In the genomic region with DNA sequence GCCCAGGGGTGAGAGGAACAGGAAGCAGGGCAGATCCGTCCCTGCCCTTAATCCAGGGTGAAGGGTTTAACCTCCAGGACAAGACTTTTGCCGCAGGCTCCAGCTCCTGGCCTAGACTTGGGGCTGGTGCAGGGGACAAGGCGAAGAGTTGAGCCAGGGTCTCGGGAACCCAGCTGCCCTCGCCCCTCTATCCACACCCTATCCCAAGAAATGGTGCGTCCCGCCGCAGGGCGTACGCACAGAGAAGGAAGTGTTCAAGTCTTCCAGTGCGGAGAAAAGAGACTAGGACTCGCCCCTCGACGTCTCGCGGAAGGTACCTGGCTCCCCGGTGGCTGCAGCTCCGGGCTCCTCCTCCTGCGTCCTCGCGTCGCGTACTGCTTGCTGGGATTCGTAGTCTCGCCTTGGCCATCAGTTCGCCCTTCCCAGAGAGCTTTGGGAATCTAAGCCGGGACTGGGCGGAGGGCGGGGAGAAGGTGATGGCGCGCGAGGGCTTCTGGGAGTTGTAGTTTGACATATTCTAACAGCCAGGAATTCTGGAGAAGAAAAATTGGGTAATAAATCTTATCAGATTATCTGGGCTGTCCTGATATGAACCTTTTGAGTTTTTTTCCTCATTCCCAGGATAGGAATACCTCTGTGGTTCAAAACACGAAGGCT, we compare ENCODE assay signal across 1 cellular context.
TF ChIP-seq lines count a peak whose summit lies in the region.

Gene ZMAT5 (minus strand): TSS at position 376 of the 657 bp plus-strand sequence. CDS start 18,463 bp downstream, outside the sequence.

TF ChIP-seq in HepG2, 621 proteins besides CTCF, POLR2A, EP300 and RAD21 (continued from another document and continues in another):
- TF ChIP-seq ZNF512B (CRISPR knock-in tag; IDR thresholded peaks at IDR 0.05; ENCODE audit: borderline replicate concordance), result no peak
- peak; percentile 27; the same call in 1 of the 2 replicates for TF ChIP-seq HOXA5 (CRISPR knock-in tag; IDR thresholded peaks at IDR 0.05)
- TF ChIP-seq ZNF646 (CRISPR knock-in tag; IDR thresholded peaks at IDR 0.05), result no peak
- no peak for TF ChIP-seq ZNF34 (CRISPR knock-in tag; IDR thresholded peaks at IDR 0.05; ENCODE audit: borderline replicate concordance)
- TF ChIP-seq, protein P1, sequence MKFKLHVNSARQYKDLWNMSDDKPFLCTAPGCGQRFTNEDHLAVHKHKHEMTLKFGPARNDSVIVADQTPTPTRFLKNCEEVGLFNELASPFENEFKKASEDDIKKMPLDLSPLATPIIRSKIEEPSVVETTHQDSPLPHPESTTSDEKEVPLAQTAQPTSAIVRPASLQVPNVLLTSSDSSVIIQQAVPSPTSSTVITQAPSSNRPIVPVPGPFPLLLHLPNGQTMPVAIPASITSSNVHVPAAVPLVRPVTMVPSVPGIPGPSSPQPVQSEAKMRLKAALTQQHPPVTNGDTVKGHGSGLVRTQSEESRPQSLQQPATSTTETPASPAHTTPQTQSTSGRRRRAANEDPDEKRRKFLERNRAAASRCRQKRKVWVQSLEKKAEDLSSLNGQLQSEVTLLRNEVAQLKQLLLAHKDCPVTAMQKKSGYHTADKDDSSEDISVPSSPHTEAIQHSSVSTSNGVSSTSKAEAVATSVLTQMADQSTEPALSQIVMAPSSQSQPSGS (CRISPR knock-in tag; IDR thresholded peaks at IDR 0.05), result no peak
- TF ChIP-seq, protein P2, sequence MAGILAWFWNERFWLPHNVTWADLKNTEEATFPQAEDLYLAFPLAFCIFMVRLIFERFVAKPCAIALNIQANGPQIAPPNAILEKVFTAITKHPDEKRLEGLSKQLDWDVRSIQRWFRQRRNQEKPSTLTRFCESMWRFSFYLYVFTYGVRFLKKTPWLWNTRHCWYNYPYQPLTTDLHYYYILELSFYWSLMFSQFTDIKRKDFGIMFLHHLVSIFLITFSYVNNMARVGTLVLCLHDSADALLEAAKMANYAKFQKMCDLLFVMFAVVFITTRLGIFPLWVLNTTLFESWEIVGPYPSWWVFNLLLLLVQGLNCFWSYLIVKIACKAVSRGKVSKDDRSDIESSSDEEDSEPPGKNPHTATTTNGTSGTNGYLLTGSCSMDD (CRISPR knock-in tag; IDR thresholded peaks at IDR 0.05), result no peak
- peak; percentile 68 for TF ChIP-seq CREB1 (IDR thresholded peaks at IDR 0.05)
- TF ChIP-seq CREB1 (CRISPR knock-in tag; IDR thresholded peaks at IDR 0.05), result peak; percentile 92
- no peak for TF ChIP-seq MAFG (CRISPR knock-in tag; IDR thresholded peaks at IDR 0.05)
- no peak for TF ChIP-seq ZFP90 (CRISPR knock-in tag; IDR thresholded peaks at IDR 0.05; ENCODE audit: borderline replicate concordance)
- peak; percentile 86 for TF ChIP-seq ZNF781 (CRISPR knock-in tag; IDR thresholded peaks at IDR 0.05; ENCODE audit: borderline replicate concordance, not compliant biosample characterization)
- TF ChIP-seq JUNB (CRISPR knock-in tag; IDR thresholded peaks at IDR 0.05; ENCODE audit: borderline replicate concordance), result no peak
- TF ChIP-seq FOXA3 (CRISPR knock-in tag; IDR thresholded peaks at IDR 0.05), result peak; percentile 38; the same call in 1 of the 2 replicates
- no peak for TF ChIP-seq ZNF468 (CRISPR knock-in tag; IDR thresholded peaks at IDR 0.05)
- TF ChIP-seq ZNF205 (CRISPR knock-in tag; IDR thresholded peaks at IDR 0.05), result no peak
- TF ChIP-seq ZNF317 (CRISPR knock-in tag; IDR thresholded peaks at IDR 0.05), result peak; percentile 80
- TF ChIP-seq NR3C1 (CRISPR knock-in tag; IDR thresholded peaks at IDR 0.05), result no peak
- no peak for TF ChIP-seq NFE2 (CRISPR knock-in tag; IDR thresholded peaks at IDR 0.05)
- peak; percentile 40; the same call in 1 of the 2 replicates for TF ChIP-seq ZNF607 (CRISPR knock-in tag; IDR thresholded peaks at IDR 0.05; ENCODE audit: borderline replicate concordance)
- TF ChIP-seq ZNF563 (CRISPR knock-in tag; IDR thresholded peaks at IDR 0.05), result 0 out of 2 replicates have a peak, but pooled peaks have one; percentile 32
- peak; percentile 96 for TF ChIP-seq NR2C2 (CRISPR knock-in tag; IDR thresholded peaks at IDR 0.05; ENCODE audit: borderline replicate concordance)
- TF ChIP-seq CCDC6 (CRISPR knock-in tag; IDR thresholded peaks at IDR 0.05), result 0 out of 2 replicates have a peak, but pooled peaks have one; percentile 54
- TF ChIP-seq PHF20 (CRISPR knock-in tag; IDR thresholded peaks at IDR 0.05), result no peak; the same call in 1 of the 2 replicates
- TF ChIP-seq SP140L (CRISPR knock-in tag; IDR thresholded peaks at IDR 0.05; ENCODE audit: borderline replicate concordance), result no peak
- TF ChIP-seq KLF13 (CRISPR knock-in tag; IDR thresholded peaks at IDR 0.05), result 0 out of 2 replicates have a peak, but pooled peaks have one; percentile 14
- no peak for TF ChIP-seq CCAR2 (optimal IDR thresholded peaks at IDR 0.05; ENCODE audit: low read depth, low read length)
- TF ChIP-seq HNF4G (IDR thresholded peaks at IDR 0.05; ENCODE audit: borderline replicate concordance, low read depth, low read length), result no peak
- 0 out of 2 replicates have a peak, but pooled peaks have one; percentile 11 for TF ChIP-seq HNF4G (CRISPR knock-in tag; IDR thresholded peaks at IDR 0.05; ENCODE audit: borderline replicate concordance, low read depth)
- TF ChIP-seq ARID5B (CRISPR knock-in tag; IDR thresholded peaks at IDR 0.05), result peak; percentile 18; the same call in 1 of the 2 replicates
- TF ChIP-seq ZNF749 (CRISPR knock-in tag; IDR thresholded peaks at IDR 0.05; ENCODE audit: borderline replicate concordance), result 0 out of 2 replicates have a peak, but pooled peaks have one; percentile 67
- TF ChIP-seq CBFB (CRISPR knock-in tag; IDR thresholded peaks at IDR 0.05), result no peak
- peak; percentile 63; the same call in 1 of the 2 replicates for TF ChIP-seq E2F1 (CRISPR knock-in tag; IDR thresholded peaks at IDR 0.05)
- TF ChIP-seq, protein P3, sequence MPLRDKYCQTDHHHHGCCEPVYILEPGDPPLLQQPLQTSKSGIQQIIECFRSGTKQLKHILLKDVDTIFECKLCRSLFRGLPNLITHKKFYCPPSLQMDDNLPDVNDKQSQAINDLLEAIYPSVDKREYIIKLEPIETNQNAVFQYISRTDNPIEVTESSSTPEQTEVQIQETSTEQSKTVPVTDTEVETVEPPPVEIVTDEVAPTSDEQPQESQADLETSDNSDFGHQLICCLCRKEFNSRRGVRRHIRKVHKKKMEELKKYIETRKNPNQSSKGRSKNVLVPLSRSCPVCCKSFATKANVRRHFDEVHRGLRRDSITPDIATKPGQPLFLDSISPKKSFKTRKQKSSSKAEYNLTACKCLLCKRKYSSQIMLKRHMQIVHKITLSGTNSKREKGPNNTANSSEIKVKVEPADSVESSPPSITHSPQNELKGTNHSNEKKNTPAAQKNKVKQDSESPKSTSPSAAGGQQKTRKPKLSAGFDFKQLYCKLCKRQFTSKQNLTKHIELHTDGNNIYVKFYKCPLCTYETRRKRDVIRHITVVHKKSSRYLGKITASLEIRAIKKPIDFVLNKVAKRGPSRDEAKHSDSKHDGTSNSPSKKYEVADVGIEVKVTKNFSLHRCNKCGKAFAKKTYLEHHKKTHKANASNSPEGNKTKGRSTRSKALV (CRISPR knock-in tag; IDR thresholded peaks at IDR 0.05), result peak; percentile 25; the same call in 1 of the 2 replicates
- TF ChIP-seq SIN3A (IDR thresholded peaks at IDR 0.05; ENCODE audit: borderline replicate concordance, low read depth, low read length), result no peak; the same call in 1 of the 2 replicates
- TF ChIP-seq YEATS2 (CRISPR knock-in tag; IDR thresholded peaks at IDR 0.05; ENCODE audit: borderline replicate concordance), result 0 out of 2 replicates have a peak, but pooled peaks have one; percentile 48
- TF ChIP-seq MYC (CRISPR knock-in tag; IDR thresholded peaks at IDR 0.05; ENCODE audit: borderline replicate concordance), result peak; percentile 16; the same call in 1 of the 2 replicates
